Comparison of ENCODE assay signal across 30 cellular contexts in the genomic region with DNA sequence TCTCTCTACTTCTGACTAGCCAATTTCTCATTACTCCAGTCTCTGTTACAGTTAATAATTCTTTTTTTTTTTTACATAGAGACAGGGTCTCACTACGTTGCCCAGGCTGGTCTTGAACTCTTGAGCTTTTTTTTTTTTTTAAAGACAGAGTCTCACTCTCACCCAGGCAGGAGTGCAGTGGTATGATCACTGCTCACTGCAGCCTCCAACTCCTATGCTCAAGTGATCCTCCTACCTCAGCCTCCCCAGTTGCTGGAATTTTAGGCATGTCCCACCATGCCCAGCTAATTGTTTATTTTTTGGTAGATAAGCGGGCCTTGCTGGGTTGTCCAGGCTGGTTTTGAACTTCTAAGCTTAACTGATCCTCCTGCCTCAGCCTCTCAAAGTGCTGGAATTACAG. TPM values are rescaled to one million over a fixed set of nuclear protein-coding genes. Genes with fewer than 3 reads are reported as not detected.
"Had no signal": no experiment of that assay in that cellular context is flagged by ENCODE, and none has a peak within 500 bp of the region (broad histone marks: within the 10 kb centered on the region; RNA-seq: fewer than 3 reads in every experiment).

No MANE protein-coding gene starts in this region.

- H3K27ac ChIP-seq: hepatocyte, left lung, lower lobe of right lung, pancreas, prostate gland, sigmoid colon, spleen, tibial nerve, upper lobe of left lung, vagina had no signal

- H3K4me1 Mint-ChIP-seq: nephron; stimulated activated memory B cell treated with anti-CD40 and anti-IgM and Interleukin-4, amounts not matched to agents 10 μg/mL and 1 μg/mL and 100 μg/mL, for 72 hours had no signal

- H3K4me3 Mint-ChIP-seq: naive thymus-derived CD8-positive, alpha-beta T cell; nephron; neural crest cell; stimulated activated memory B cell treated with anti-CD40 and anti-IgM and Interleukin-4, amounts not matched to agents 10 μg/mL and 1 μg/mL and 100 μg/mL, for 72 hours; stimulated activated naive CD8-positive, alpha-beta T cell treated with anti-CD3 and anti-CD28 coated beads, Interleukin-15, amount 100 ng/mL, for 72 hours had no signal

- DNase-seq: kidney glomerular epithelial cell; left cardiac atrium; left lung; lower lobe of right lung; mammary epithelial cell; mesenchymal stem cell; naive thymus-derived CD8-positive, alpha-beta T cell; nucleus accumbens; pancreas; retina; right cardiac atrium; sigmoid colon; small intestine; spleen; stimulated activated CD4-positive, alpha-beta T cell treated with anti-CD3 and anti-CD28 coated beads, Interleukin-4, amount 100 ng/mL, for 24 hours; stimulated activated naive CD4-positive, alpha-beta T cell treated with Interleukin-2 at 50 U/mL for 16 hours; stimulated activated naive CD8-positive, alpha-beta T cell treated with anti-CD3 and anti-CD28 coated beads, Interleukin-15, amount 100 ng/mL, for 72 hours; substantia nigra; upper lobe of left lung had no signal

- H2AFZ ChIP-seq: hepatocyte had no signal

- ATAC-seq: left cardiac atrium; left lung; lower lobe of right lung; naive thymus-derived CD8-positive, alpha-beta T cell; pancreas; right cardiac atrium; stimulated activated memory B cell treated with anti-CD40 and anti-IgM and Interleukin-4, amounts not matched to agents 10 μg/mL and 1 μg/mL and 100 μg/mL, for 72 hours; stimulated activated naive CD8-positive, alpha-beta T cell treated with anti-CD3 and anti-CD28 coated beads, Interleukin-15, amount 100 ng/mL, for 72 hours had no signal

- H3K4me1 ChIP-seq: prostate gland had no signal

- H3K27me3 ChIP-seq: hepatocyte, left lung, pancreas, sigmoid colon, spleen, tibial nerve, upper lobe of left lung, vagina had no signal

- H3K27me3 Mint-ChIP-seq: naive thymus-derived CD8-positive, alpha-beta T cell; stimulated activated memory B cell treated with anti-CD40 and anti-IgM and Interleukin-4, amounts not matched to agents 10 μg/mL and 1 μg/mL and 100 μg/mL, for 72 hours; stimulated activated naive CD8-positive, alpha-beta T cell treated with anti-CD3 and anti-CD28 coated beads, Interleukin-15, amount 100 ng/mL, for 72 hours had no signal

- H3K4me2 ChIP-seq: hepatocyte had no signal

- H3K9me3 ChIP-seq: left lung, lower lobe of right lung, pancreas, prostate gland, sigmoid colon, spleen, tibial nerve, upper lobe of left lung, vagina had no signal

- H3K36me3 ChIP-seq: pancreas, prostate gland had no signal

- H3K9me3 Mint-ChIP-seq: naive thymus-derived CD8-positive, alpha-beta T cell; nephron; neural crest cell; stimulated activated memory B cell treated with anti-CD40 and anti-IgM and Interleukin-4, amounts not matched to agents 10 μg/mL and 1 μg/mL and 100 μg/mL, for 72 hours; stimulated activated naive CD8-positive, alpha-beta T cell treated with anti-CD3 and anti-CD28 coated beads, Interleukin-15, amount 100 ng/mL, for 72 hours had no signal

- H3K4me3 ChIP-seq: hepatocyte, left lung, lower lobe of right lung, pancreas, prostate gland, sigmoid colon, spleen, tibial nerve, upper lobe of left lung, vagina had no signal

- H3K27ac Mint-ChIP-seq: naive thymus-derived CD8-positive, alpha-beta T cell; nephron; stimulated activated memory B cell treated with anti-CD40 and anti-IgM and Interleukin-4, amounts not matched to agents 10 μg/mL and 1 μg/mL and 100 μg/mL, for 72 hours; stimulated activated naive CD8-positive, alpha-beta T cell treated with anti-CD3 and anti-CD28 coated beads, Interleukin-15, amount 100 ng/mL, for 72 hours had no signal

RNA-seq across cellular contexts. Expression of a gene that starts 27.0 kb away (rescaled TPM):
- total RNA-seq: liver; naive thymus-derived CD8-positive, alpha-beta T cell; osteoblast; pancreas; prostate gland; spleen; urinary bladder; vagina had no signal
- polyA plus RNA-seq: keratinocyte; liver; mammary epithelial cell; naive thymus-derived CD8-positive, alpha-beta T cell; pancreas had no signal
